Comparison of ENCODE assay signal across 7 cellular contexts in genomic region chr1:209989525-209989924, GRCh38. TPM values are rescaled to one million over a fixed set of nuclear protein-coding genes. Genes with fewer than 3 reads are reported as not detected.
A peak's percentile ranks its signal among the peaks of the same experiment; 100 is the strongest.
DNase-seq lines count a peak whose midpoint lies in the region; ATAC-seq, FAIRE-seq and TF ChIP-seq lines count a peak whose summit lies in the region.

No MANE protein-coding gene starts in this region.

- intact Hi-C loops in posterior vena cava (cut with DNase I), result loop anchor here (5.0 kb wide), 1 partner anchor 127 kb away; no protein-coding TSS in a partner anchor

- H3K27me3 Mint-ChIP-seq in nephron (ENCODE audit: low read depth), result no peaks in the 10 kb centered on the region

- ATAC-seq in GM19397 (IDR thresholded peaks at IDR 0.05; ENCODE audit: unreplicated experiment), result no peak

- peak; percentile 4 for DNase-seq in NB4 (ENCODE audit: low read depth)
- peak; percentile 11 for DNase-seq in astrocyte of the hippocampus (ENCODE audit: low read depth, low spot score)
- no peak for DNase-seq in posterior vena cava (ENCODE audit: low spot score)
- no peak for DNase-seq in stimulated activated CD4-positive, alpha-beta T cell treated with anti-CD3 and anti-CD28 coated beads, Interleukin-1b, Interleukin-23, amount 100 ng/mL, for 48 hours

- H3K36me3 Mint-ChIP-seq in nephron (ENCODE audit: low read depth), result no peaks in the 10 kb centered on the region

- no peaks in the 10 kb centered on the region for H3K4me1 Mint-ChIP-seq in nephron

- no peaks in the 10 kb centered on the region for H3K9me3 Mint-ChIP-seq in nephron

- no peak overlapping the region for H3K4me3 ChIP-seq in NB4 (ENCODE audit: low read depth, low read length)

- H3K4me3 Mint-ChIP-seq in nephron, result no peak overlapping the region

- peak; percentile 98 for FAIRE-seq in G401.6 (lab: Jason Lieb, UNC)

- no peak for TF ChIP-seq POLR2A in NB4 (IDR thresholded peaks at IDR 0.05; ENCODE audit: extremely low read depth, insufficient read length)

- no peak overlapping the region for H3K27ac Mint-ChIP-seq in nephron

- no peak for TF ChIP-seq CTCF in NB4 (IDR thresholded peaks at IDR 0.05; ENCODE audit: low read depth, low read length)
- peak in 2 of 3 experiments; percentile 12 to 52 for TF ChIP-seq CTCF in nephron (IDR thresholded peaks at IDR 0.05; ENCODE audit: unreplicated experiment in 3 of 3)

RNA-seq across cellular contexts. Expression of gene SYT14, which starts 51.5 kb away (rescaled TPM):
- total RNA-seq in posterior vena cava, result not detected

Comparison
In these comparisons a context has a peak if more than half of its experiments do, and no peak if none do; other contexts are left out.
1. DNase-seq: peak in NB4 (single experiment) and astrocyte of the hippocampus (single experiment); none in posterior vena cava (single experiment) and stimulated activated CD4-positive, alpha-beta T cell treated with anti-CD3 and anti-CD28 coated beads, Interleukin-1b, Interleukin-23, amount 100 ng/mL, for 48 hours (single experiment).